ENCODE assay signal across 8 cellular contexts in the genomic region with DNA sequence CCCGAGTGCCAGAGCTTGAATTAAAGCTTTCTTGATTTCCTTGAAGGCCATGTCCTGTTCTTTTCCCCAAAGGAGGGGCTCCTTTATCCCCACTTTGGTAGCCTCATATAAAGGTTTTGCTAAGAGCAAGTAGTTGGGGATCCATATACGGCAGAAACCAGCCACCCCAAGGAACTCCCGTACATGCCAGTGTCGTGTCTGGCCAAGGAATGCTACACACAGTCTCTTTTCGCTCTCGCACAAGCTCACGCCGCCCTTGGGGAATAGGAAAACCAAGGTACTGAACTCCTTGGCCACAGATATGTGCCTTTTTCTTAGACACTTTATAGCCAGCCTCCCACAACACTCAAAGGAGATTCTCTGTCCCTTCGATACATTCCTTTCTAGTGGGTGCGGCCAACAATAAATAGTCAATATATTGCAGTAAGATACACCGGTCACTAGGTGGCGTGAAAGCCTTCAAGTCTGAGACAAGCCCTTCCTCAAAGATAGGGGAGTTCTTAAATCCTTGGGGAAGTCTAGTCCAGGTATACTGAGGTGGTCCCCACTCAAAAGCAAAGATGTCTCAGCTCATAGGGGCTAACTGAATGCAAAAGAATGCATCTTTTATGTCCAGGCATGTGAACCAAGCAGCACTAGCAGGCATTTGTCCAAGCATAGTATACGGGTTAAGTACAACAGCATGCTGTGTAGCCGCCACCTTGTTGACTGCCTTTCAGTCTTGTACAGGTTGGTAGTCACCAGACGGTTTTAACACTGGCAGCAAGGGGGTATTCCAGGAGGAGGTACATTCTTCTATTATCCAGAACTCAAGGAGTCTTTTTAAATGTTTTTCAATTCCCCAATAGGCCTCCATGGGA. TPM values are rescaled to one million over a fixed set of nuclear protein-coding genes. Genes with fewer than 3 reads are reported as not detected.
DNase-seq lines count a peak whose midpoint lies in the region; ATAC-seq, FAIRE-seq and TF ChIP-seq lines count a peak whose summit lies in the region.

No MANE protein-coding gene starts in this region.

- no peaks in the 10 kb centered on the region for H4K20me1 ChIP-seq in OCI-LY3 (ENCODE audit: insufficient read depth, low read length)
- no peaks in the 10 kb centered on the region for H4K20me1 ChIP-seq in mammary epithelial cell (ENCODE audit: insufficient read depth, low read length)

- ATAC-seq in left lobe of liver (peak; percentile 75), thoracic aorta (ENCODE audit: insufficient number of reproducible peaks, low FRiP score, low read depth) (no peak)

- POLR2A ChIA-PET in AG04449 (lab: Yijun Ruan, JAX), result no interaction called here

- WGBS in mammary epithelial cell (ENCODE audit: low coverage, missing lambda C conversion rate), result 39% methylated on average over 12 of the region's 15 CpGs

- H3K27me3 ChIP-seq in OCI-LY3 (ENCODE audit: low read depth, low read length), result no peaks in the 10 kb centered on the region
- H3K27me3 ChIP-seq in mammary epithelial cell (ENCODE audit: insufficient read depth, low read length), result no peaks in the 10 kb centered on the region
- H3K27me3 ChIP-seq in thoracic aorta (replicated peaks; ENCODE audit: insufficient read depth), result no peaks in the 10 kb centered on the region

- FAIRE-seq in G401.6 (lab: Jason Lieb, UNC), result peak; percentile 30

- dilution Hi-C loops in mammary epithelial cell (cut with HindIII; ENCODE audit: low sequenced_read_pairs), result no loop called here

- no TSS peak for BruUV-seq in mammary epithelial cell (replicated peaks; lab: Mats Ljungman, UMichigan)

- H3K4me2 ChIP-seq in OCI-LY3 (ENCODE audit: low read length) (no peak overlapping the region), mammary epithelial cell (ENCODE audit: insufficient read depth, low read depth, low read length) (peak overlapping the region; percentile 57)

- no peak overlapping the region for H3K27ac ChIP-seq in OCI-LY3 (ENCODE audit: low read length)
- no peak overlapping the region for H3K27ac ChIP-seq in mammary epithelial cell (ENCODE audit: insufficient read depth, low read depth, low read length)
- H3K27ac ChIP-seq in thoracic aorta, result no peak overlapping the region

- H2AFZ ChIP-seq in OCI-LY3 (ENCODE audit: low read depth, low read length) (no peak overlapping the region), mammary epithelial cell (ENCODE audit: low read depth, low read length) (peak overlapping the region; percentile 88)

- H3K36me3 ChIP-seq in OCI-LY3 (replicated peaks; ENCODE audit: low read depth, low read length) (no peaks in the 10 kb centered on the region), mammary epithelial cell (ENCODE audit: insufficient read depth, low read length) (no peaks in the 10 kb centered on the region), thoracic aorta (no peaks in the 10 kb centered on the region)

- in situ Hi-C loops in mammary epithelial cell (cut with MboI; ENCODE audit: low sequenced_read_pairs in 2 of 2), result loop anchor here in 1 of 2 donors (25.0 kb wide), 1 partner anchor 413 kb away; no protein-coding TSS in a partner anchor

- intact Hi-C loops in mammary epithelial cell (cut with micrococcal nuclease), result loop anchor here (1.0 kb wide), 1 partner anchor 421 kb away; no protein-coding TSS in a partner anchor

- H3K4me1 ChIP-seq in OCI-LY3 (ENCODE audit: low read length), result no peaks in the 10 kb centered on the region
- peaks cover 2% of the 10 kb centered on the region for H3K4me1 ChIP-seq in mammary epithelial cell (ENCODE audit: insufficient read depth, low read length)
- H3K4me1 ChIP-seq in thoracic aorta (ENCODE audit: control insufficient read depth in 1 of 2, low read depth in 2 of 2), result no peaks in the 10 kb centered on the region

- DNase-seq in AG04449 (ENCODE audit: low read depth, low spot score), result no peak
- peak; percentile 16 for DNase-seq in HT1080 (ENCODE audit: low read depth)
- DNase-seq in mammary epithelial cell, result peak; percentile 46
- no peak for DNase-seq in left lobe of liver (ENCODE audit: low spot score)
- no peak for DNase-seq in thoracic aorta (ENCODE audit: low spot score)
- DNase-seq in cerebellar nuclear complex (lab: John Stamatoyannopoulos, UW), result no peak

- TF ChIP-seq CTCF in AG04449 (IDR thresholded peaks at IDR 0.05; ENCODE audit: insufficient read depth, low read length, missing control alignments) (peak; percentile 33), OCI-LY3 (IDR thresholded peaks at IDR 0.05; ENCODE audit: low read depth, low read length) (peak; percentile 60), mammary epithelial cell (conservative IDR thresholded peaks at IDR 0.05 in 1 of 2, IDR thresholded peaks at IDR 0.05 in 1 of 2; ENCODE audit: extremely low read depth in 1 of 2, insufficient read depth in 1 of 2, low read depth in 1 of 2, low read length in 2 of 2) (peak; percentile 61 to 68), thoracic aorta (IDR thresholded peaks at IDR 0.05) (peak; percentile 45)

- H3K79me2 ChIP-seq in OCI-LY3 (ENCODE audit: low read length), result no peaks in the 10 kb centered on the region
- H3K79me2 ChIP-seq in mammary epithelial cell (ENCODE audit: insufficient read depth, low read length), result no peaks in the 10 kb centered on the region

- H3K4me3 ChIP-seq in AG04449 (ENCODE audit: low read depth, low read length) (no peak overlapping the region; the same call in 1 of the 2 replicates), OCI-LY3 (ENCODE audit: low read length) (no peak overlapping the region), mammary epithelial cell (replicated peaks in 1 of 3; ENCODE audit: insufficient read depth in 1 of 3, low read depth in 2 of 3, low read length in 3 of 3) (no peak overlapping the region), thoracic aorta (peak overlapping the region; percentile 51)

- CTCF ChIA-PET in AG04449 (lab: Yijun Ruan, JAX), result interaction anchor here (0.9 to 1.9 kb wide), 2 partner anchors 16 to 32 kb away, joined by 3 to 5 read pairs; no protein-coding TSS in a partner anchor
- CTCF ChIA-PET in mammary epithelial cell (lab: Charles Lee; ENCODE audit: low non-redundant PET), result no interaction called here

- no peak overlapping the region for H3K9ac ChIP-seq in OCI-LY3 (ENCODE audit: low read length)
- H3K9ac ChIP-seq in mammary epithelial cell (ENCODE audit: insufficient read depth, low read length), result no peak overlapping the region

- H3K9me3 ChIP-seq in OCI-LY3 (ENCODE audit: insufficient read depth, low read length) (no peaks in the 10 kb centered on the region), mammary epithelial cell (replicated peaks; ENCODE audit: insufficient read depth, low read length) (no peaks in the 10 kb centered on the region), thoracic aorta (no peaks in the 10 kb centered on the region)

RNA-seq across cellular contexts. Expression of a gene that starts 57.8 kb away (rescaled TPM):
- total RNA-seq in HT1080 (2014; rRNA removed; shearing (Covaris generic)), result 1.7 and 4.8 TPM in 2 replicates
- not detected in 2 replicates for polyA plus RNA-seq in HT1080 (2015; cell fraction: cytosol; rRNA removed)
- polyA plus RNA-seq in HT1080 (2015; cell fraction: nucleus; rRNA removed), result not detected in 2 replicates
- not detected for total RNA-seq in mammary epithelial cell
- polyA plus RNA-seq in mammary epithelial cell, result not detected
- polyA minus RNA-seq in mammary epithelial cell, result not detected
- not detected for total RNA-seq in left lobe of liver
- not detected for total RNA-seq in thoracic aorta

Comparison
In these comparisons a context has a peak if more than half of its experiments do, and no peak if none do; other contexts are left out.
1. DNase-seq: peak in HT1080 (single experiment) and mammary epithelial cell (single experiment); none in AG04449 (single experiment), left lobe of liver (single experiment), thoracic aorta (single experiment) and cerebellar nuclear complex (0 of 2).
2. Peak in every context shown above with its lines, with median percentiles within 50 percentile points of each other: CTCF ChIP-seq.